1 cellular context compared by ENCODE assay signal in genomic region chr10:15168296-15168780, GRCh38.
A peak's percentile ranks its signal among the peaks of the same experiment; 100 is the strongest.
TF ChIP-seq lines count a peak whose summit lies in the region.

Gene NMT2, minus strand, starts transcription at chr10:15168693. Its CDS starts 81 bp downstream, at chr10:15168612.

TF ChIP-seq in HepG2, 621 proteins besides CTCF, POLR2A, EP300 and RAD21 (continued from another document and continues in another):
- TF ChIP-seq ZNF646 (CRISPR knock-in tag; IDR thresholded peaks at IDR 0.05), result no peak
- TF ChIP-seq PHF20 (CRISPR knock-in tag; IDR thresholded peaks at IDR 0.05), result no peak
- TF ChIP-seq ZBTB7A (CRISPR knock-in tag; IDR thresholded peaks at IDR 0.05), result no peak
- TF ChIP-seq MAFG (CRISPR knock-in tag; IDR thresholded peaks at IDR 0.05), result no peak
- no peak for TF ChIP-seq FLYWCH1 (CRISPR knock-in tag; IDR thresholded peaks at IDR 0.05)
- no peak for TF ChIP-seq NR3C1 (CRISPR knock-in tag; IDR thresholded peaks at IDR 0.05)
- TF ChIP-seq ATF7 (IDR thresholded peaks at IDR 0.05), result no peak
- TF ChIP-seq ATF7 (CRISPR knock-in tag; IDR thresholded peaks at IDR 0.05), result no peak
- TF ChIP-seq AKAP8 (CRISPR knock-in tag; IDR thresholded peaks at IDR 0.05), result no peak
- TF ChIP-seq MYC (CRISPR knock-in tag; IDR thresholded peaks at IDR 0.05; ENCODE audit: borderline replicate concordance), result peak; percentile 86
- TF ChIP-seq MAF1 (CRISPR knock-in tag; IDR thresholded peaks at IDR 0.05; ENCODE audit: borderline replicate concordance), result peak; percentile 77; the same call in 1 of the 2 replicates
- no peak for TF ChIP-seq ZNF12 (CRISPR knock-in tag; IDR thresholded peaks at IDR 0.05)
- peak; percentile 58; the same call in 1 of the 3 replicates for TF ChIP-seq MXI1 (IDR thresholded peaks at IDR 0.05; ENCODE audit: borderline replicate concordance, low read depth, low read length)
- TF ChIP-seq ZNF678 (CRISPR knock-in tag; IDR thresholded peaks at IDR 0.05), result no peak
- TF ChIP-seq SIN3B (IDR thresholded peaks at IDR 0.05; ENCODE audit: low read length), result 0 out of 2 replicates have a peak, but pooled peaks have one; percentile 47
- peak; percentile 80 for TF ChIP-seq SALL1 (CRISPR knock-in tag; IDR thresholded peaks at IDR 0.05)
- TF ChIP-seq ZNF383 (CRISPR knock-in tag; IDR thresholded peaks at IDR 0.05; ENCODE audit: borderline replicate concordance), result no peak
- no peak for TF ChIP-seq PPARG (CRISPR knock-in tag; conservative IDR thresholded peaks at IDR 0.05)
- TF ChIP-seq THAP8 (CRISPR knock-in tag; IDR thresholded peaks at IDR 0.05; ENCODE audit: borderline replicate concordance), result no peak
- TF ChIP-seq NR0B2 (CRISPR knock-in tag; IDR thresholded peaks at IDR 0.05), result 0 out of 2 replicates have a peak, but pooled peaks have one; percentile 23
- peak; percentile 16; the same call in 1 of the 2 replicates for TF ChIP-seq ZNF331 (CRISPR knock-in tag; IDR thresholded peaks at IDR 0.05)
- TF ChIP-seq PLSCR1 (CRISPR knock-in tag; IDR thresholded peaks at IDR 0.05; ENCODE audit: borderline replicate concordance), result no peak
- no peak; the same call in 1 of the 2 replicates for TF ChIP-seq ZNF264 (CRISPR knock-in tag; IDR thresholded peaks at IDR 0.05)
- TF ChIP-seq JUND (CRISPR knock-in tag; IDR thresholded peaks at IDR 0.05), result no peak
- TF ChIP-seq MIXL1 (CRISPR knock-in tag; IDR thresholded peaks at IDR 0.05), result no peak
- peak; percentile 30; the same call in 1 of the 2 replicates for TF ChIP-seq ZBTB38 (CRISPR knock-in tag; IDR thresholded peaks at IDR 0.05)
- peak; percentile 67; the same call in 1 of the 2 replicates for TF ChIP-seq ZNF792 (CRISPR knock-in tag; IDR thresholded peaks at IDR 0.05)
- no peak for TF ChIP-seq ZBTB7B (CRISPR knock-in tag; IDR thresholded peaks at IDR 0.05)
- no peak; the same call in 1 of the 2 replicates for TF ChIP-seq AHR (CRISPR knock-in tag; IDR thresholded peaks at IDR 0.05)
- TF ChIP-seq KAT7 (CRISPR knock-in tag; IDR thresholded peaks at IDR 0.05; ENCODE audit: borderline replicate concordance), result no peak
- no peak for TF ChIP-seq ZNF10 (CRISPR knock-in tag; IDR thresholded peaks at IDR 0.05; ENCODE audit: borderline replicate concordance, low read depth)
- TF ChIP-seq POLR2G (IDR thresholded peaks at IDR 0.05; ENCODE audit: low read depth, low read length), result peak; percentile 74
- no peak for TF ChIP-seq ZNF513 (CRISPR knock-in tag; conservative IDR thresholded peaks at IDR 0.05)
- TF ChIP-seq BORCS8-MEF2B (CRISPR knock-in tag; IDR thresholded peaks at IDR 0.05), result peak; percentile 72; the same call in 1 of the 2 replicates
- no peak for TF ChIP-seq RFX1 (IDR thresholded peaks at IDR 0.05)
- peak in 1 of 2 experiments; percentile 38; a peak in 1 of 4 replicates for TF ChIP-seq ATF4 (CRISPR knock-in tag; IDR thresholded peaks at IDR 0.05)
- TF ChIP-seq GTF2F1 (IDR thresholded peaks at IDR 0.05; ENCODE audit: low read length), result no peak
- TF ChIP-seq CBX5 (CRISPR knock-in tag; IDR thresholded peaks at IDR 0.05; ENCODE audit: borderline replicate concordance), result no peak
- TF ChIP-seq MAZ (IDR thresholded peaks at IDR 0.05; ENCODE audit: borderline replicate concordance, low read depth, low read length), result peak; percentile 72
- TF ChIP-seq MAZ (CRISPR knock-in tag; IDR thresholded peaks at IDR 0.05; ENCODE audit: low read depth), result peak; percentile 57
- no peak for TF ChIP-seq SMYD3 (CRISPR knock-in tag; IDR thresholded peaks at IDR 0.05)
- no peak for TF ChIP-seq ZSCAN31 (CRISPR knock-in tag; IDR thresholded peaks at IDR 0.05; ENCODE audit: low read depth)
- TF ChIP-seq ZNF296 (CRISPR knock-in tag; conservative IDR thresholded peaks at IDR 0.05), result no peak
- TF ChIP-seq ZNF674 (CRISPR knock-in tag; IDR thresholded peaks at IDR 0.05; ENCODE audit: low read depth), result no peak
- peak; percentile 63; the same call in 1 of the 2 replicates for TF ChIP-seq MEIS2 (CRISPR knock-in tag; IDR thresholded peaks at IDR 0.05)
- no peak for TF ChIP-seq POLR2AphosphoS2 (IDR thresholded peaks at IDR 0.05; ENCODE audit: low read depth, low read length)
- no peak for TF ChIP-seq ZNF563 (CRISPR knock-in tag; IDR thresholded peaks at IDR 0.05)
- no peak; the same call in 1 of the 2 replicates for TF ChIP-seq MTA1 (CRISPR knock-in tag; IDR thresholded peaks at IDR 0.05; ENCODE audit: borderline replicate concordance)
- no peak for TF ChIP-seq ESRRA (CRISPR knock-in tag; IDR thresholded peaks at IDR 0.05; ENCODE audit: low read depth)
- no peak; the same call in 1 of the 2 replicates for TF ChIP-seq KMT2B (CRISPR knock-in tag; IDR thresholded peaks at IDR 0.05)
- TF ChIP-seq HBP1 (CRISPR knock-in tag; IDR thresholded peaks at IDR 0.05; ENCODE audit: low read depth), result no peak
- TF ChIP-seq GPN1 (CRISPR knock-in tag; IDR thresholded peaks at IDR 0.05; ENCODE audit: borderline replicate concordance), result no peak
- TF ChIP-seq YEATS2 (CRISPR knock-in tag; IDR thresholded peaks at IDR 0.05; ENCODE audit: borderline replicate concordance), result 0 out of 2 replicates have a peak, but pooled peaks have one; percentile 17
- TF ChIP-seq AGO2 (optimal IDR thresholded peaks at IDR 0.05; ENCODE audit: low read depth, low read length), result no peak
- no peak for TF ChIP-seq ZNF160 (CRISPR knock-in tag; IDR thresholded peaks at IDR 0.05)
- peak; percentile 36; the same call in 1 of the 2 replicates for TF ChIP-seq MED1 (CRISPR knock-in tag; IDR thresholded peaks at IDR 0.05)
- TF ChIP-seq ZNF468 (CRISPR knock-in tag; IDR thresholded peaks at IDR 0.05), result 0 out of 2 replicates have a peak, but pooled peaks have one; percentile 43
- no peak for TF ChIP-seq ZMYM3 (CRISPR knock-in tag; IDR thresholded peaks at IDR 0.05)
- no peak for TF ChIP-seq ZFAT (CRISPR knock-in tag; conservative IDR thresholded peaks at IDR 0.05)
- no peak for TF ChIP-seq EED (CRISPR knock-in tag; IDR thresholded peaks at IDR 0.05)
- peak; percentile 41; the same call in 1 of the 2 replicates for TF ChIP-seq ZNF691 (CRISPR knock-in tag; IDR thresholded peaks at IDR 0.05; ENCODE audit: borderline replicate concordance, low read depth)
- TF ChIP-seq SIX1 (CRISPR knock-in tag; IDR thresholded peaks at IDR 0.05; ENCODE audit: borderline replicate concordance), result no peak
- TF ChIP-seq TOPORS (CRISPR knock-in tag; IDR thresholded peaks at IDR 0.05), result peak; percentile 40; the same call in 1 of the 2 replicates
